Comparison of ENCODE assay signal across 14 cellular contexts in genomic region chr16:3854740-3855139, GRCh38. TPM values are rescaled to one million over a fixed set of nuclear protein-coding genes. Genes with fewer than 3 reads are reported as not detected.
DNase-seq lines count a peak whose midpoint lies in the region; ATAC-seq and TF ChIP-seq lines count a peak whose summit lies in the region.
"Had no signal": no experiment of that assay in that cellular context is flagged by ENCODE, and none has a peak within 500 bp of the region (broad histone marks: within the 10 kb centered on the region; RNA-seq: fewer than 3 reads in every experiment).

No MANE protein-coding gene starts in this region.

- DNase-seq in activated naive CD4-positive, alpha-beta T cell (lab: John Stamatoyannopoulos, UW): no peak
- DNase-seq in SK-N-MC (ENCODE audit: low read depth, low spot score): no peak
- no peak for DNase-seq in left lobe of liver (ENCODE audit: low spot score)
- DNase-seq in stimulated activated naive B cell treated with anti-CD40 and anti-IgM and Interleukin-4, amounts not matched to agents 10 μg/mL and 1 μg/mL and 100 μg/mL, for 72 hours: no peak
- no peak for DNase-seq in GM20000 (ENCODE audit: low spot score)
- DNase-seq: activated CD4-positive, alpha-beta T cell treated with anti-CD3 and anti-CD28 coated beads for 4 hours; DMS 273 treated with DMSO at 0.1 percent for 48 hours; HCEC 1CT; NCI-H2171; pancreas; SW 1271 had no signal

- ATAC-seq in left lobe of liver (peak; percentile 10), HG02938 (IDR thresholded peaks at IDR 0.05; ENCODE audit: unreplicated experiment) (no peak), HG02884 (IDR thresholded peaks at IDR 0.05; ENCODE audit: unreplicated experiment) (no peak)
- no peak for ATAC-seq in stimulated activated naive B cell treated with anti-CD40 and anti-IgM and Interleukin-4, amounts not matched to agents 10 μg/mL and 1 μg/mL and 100 μg/mL, for 72 hours (replicated peaks)
- ATAC-seq: pancreas had no signal

- no peaks in the 10 kb centered on the region for H3K9me3 Mint-ChIP-seq in activated naive CD4-positive, alpha-beta T cell treated with anti-CD3 and anti-CD28 coated beads, Interleukin-2, amount 50 U/mL, for 24 hours
- no peaks in the 10 kb centered on the region for H3K9me3 Mint-ChIP-seq in stimulated activated naive B cell treated with anti-CD40 and anti-IgM and Interleukin-4, amounts not matched to agents 10 μg/mL and 1 μg/mL and 100 μg/mL, for 72 hours

- no peaks in the 10 kb centered on the region for H3K9me3 ChIP-seq in SK-N-MC (ENCODE audit: low read depth, low read length)
- H3K9me3 ChIP-seq: pancreas had no signal

- no peak overlapping the region for H3K4me3 ChIP-seq in SK-N-MC
- H3K4me3 ChIP-seq: pancreas had no signal

- peaks cover 73% of the 10 kb centered on the region for H3K4me1 Mint-ChIP-seq in activated naive CD4-positive, alpha-beta T cell treated with anti-CD3 and anti-CD28 coated beads, Interleukin-2, amount 50 U/mL, for 24 hours
- H3K4me1 Mint-ChIP-seq in stimulated activated naive B cell treated with anti-CD40 and anti-IgM and Interleukin-4, amounts not matched to agents 10 μg/mL and 1 μg/mL and 100 μg/mL, for 72 hours: peaks cover 55 to 66% of the 10 kb centered on the region in 2 donors

- peaks cover 12% of the 10 kb centered on the region for H3K36me3 ChIP-seq in SK-N-MC (ENCODE audit: insufficient read depth, low read length)

- peak overlapping the region; percentile 35; the same call in 1 of the 2 replicates for H3K27ac ChIP-seq in SK-N-MC
- H3K27ac ChIP-seq: pancreas had no signal

- H3K27ac Mint-ChIP-seq in activated naive CD4-positive, alpha-beta T cell treated with anti-CD3 and anti-CD28 coated beads, Interleukin-2, amount 50 U/mL, for 24 hours: no peak overlapping the region
- H3K27ac Mint-ChIP-seq in stimulated activated naive B cell treated with anti-CD40 and anti-IgM and Interleukin-4, amounts not matched to agents 10 μg/mL and 1 μg/mL and 100 μg/mL, for 72 hours: peak overlapping the region; percentile 15

- H3K9ac ChIP-seq in SK-N-MC (ENCODE audit: insufficient read length): no peak overlapping the region

- H3K36me3 Mint-ChIP-seq in activated naive CD4-positive, alpha-beta T cell treated with anti-CD3 and anti-CD28 coated beads, Interleukin-2, amount 50 U/mL, for 24 hours: no peaks in the 10 kb centered on the region
- peaks cover 4 to 12% of the 10 kb centered on the region in 2 donors for H3K36me3 Mint-ChIP-seq in stimulated activated naive B cell treated with anti-CD40 and anti-IgM and Interleukin-4, amounts not matched to agents 10 μg/mL and 1 μg/mL and 100 μg/mL, for 72 hours

- peak overlapping the region; percentile 2 for H3K4me3 Mint-ChIP-seq in activated naive CD4-positive, alpha-beta T cell treated with anti-CD3 and anti-CD28 coated beads, Interleukin-2, amount 50 U/mL, for 24 hours
- H3K4me3 Mint-ChIP-seq in stimulated activated naive B cell treated with anti-CD40 and anti-IgM and Interleukin-4, amounts not matched to agents 10 μg/mL and 1 μg/mL and 100 μg/mL, for 72 hours: no peak overlapping the region

- H3K27me3 Mint-ChIP-seq in activated naive CD4-positive, alpha-beta T cell treated with anti-CD3 and anti-CD28 coated beads, Interleukin-2, amount 50 U/mL, for 24 hours: no peaks in the 10 kb centered on the region
- H3K27me3 Mint-ChIP-seq in stimulated activated naive B cell treated with anti-CD40 and anti-IgM and Interleukin-4, amounts not matched to agents 10 μg/mL and 1 μg/mL and 100 μg/mL, for 72 hours: no peaks in the 10 kb centered on the region

- TF ChIP-seq CTCF in GM20000 (IDR thresholded peaks at IDR 0.05; ENCODE audit: extremely low read depth, missing control alignments): no peak

RNA-seq across cellular contexts. Expression of gene CREBBP, which starts 25.8 kb away (rescaled TPM):
- total RNA-seq in left lobe of liver: 30.3 TPM
